ENCODE assay signal across 21 cellular contexts in genomic region chr20:24235740-24236139, GRCh38.
DNase-seq lines count a peak whose midpoint lies in the region; ATAC-seq and TF ChIP-seq lines count a peak whose summit lies in the region.
"Had no signal": no experiment of that assay in that cellular context is flagged by ENCODE, and none has a peak within 500 bp of the region (broad histone marks: within the 10 kb centered on the region; RNA-seq: fewer than 3 reads in every experiment).

No MANE protein-coding gene starts in this region.

- H3K4me3 Mint-ChIP-seq in endodermal cell, result no peak overlapping the region
- no peak overlapping the region for H3K4me3 Mint-ChIP-seq in activated CD4-positive, alpha-beta T cell treated with anti-CD3 and anti-CD28 coated beads, Interleukin-2, amount 10 ng/mL, durations not matched to agents 7 days and 5 days
- H3K4me3 Mint-ChIP-seq: CD14-positive monocyte, H9, HFFc6 had no signal

- intact Hi-C loops in heart left ventricle (cut with DNase I), result no loop called here

- TF ChIP-seq CTCF in astrocyte of the cerebellum (IDR thresholded peaks at IDR 0.05; ENCODE audit: low read depth, low read length, missing control alignments), result no peak
- TF ChIP-seq CTCF in endodermal cell (conservative IDR thresholded peaks at IDR 0.05), result no peak
- no peak for TF ChIP-seq CTCF in heart left ventricle (IDR thresholded peaks at IDR 0.05)

- H3K9me3 Mint-ChIP-seq in endodermal cell, result no peaks in the 10 kb centered on the region
- no peaks in the 10 kb centered on the region for H3K9me3 Mint-ChIP-seq in activated CD4-positive, alpha-beta T cell treated with anti-CD3 and anti-CD28 coated beads, Interleukin-2, amount 10 ng/mL, durations not matched to agents 7 days and 5 days
- H3K9me3 Mint-ChIP-seq: H9, HFFc6 had no signal

- H3K27ac ChIP-seq in BLaER1, result no peak overlapping the region
- peak overlapping the region; percentile 97 for H3K27ac ChIP-seq in endodermal cell (ENCODE audit: low read depth, low read length)
- no peak overlapping the region for H3K27ac ChIP-seq in heart left ventricle
- H3K27ac ChIP-seq: HL-60, KMS-11, Peyer's patch, SJCRH30 had no signal

- CTCF ChIA-PET in activated CD4-positive, alpha-beta T cell treated with anti-CD3 and anti-CD28 coated beads, Interleukin-2, amount 10 ng/mL, durations not matched to agents 7 days and 5 days (lab: Charles Lee), result no interaction called here

- H3K36me3 ChIP-seq in BLaER1 (no peaks in the 10 kb centered on the region), endodermal cell (ENCODE audit: control insufficient read depth, insufficient read depth, low read length) (no peaks in the 10 kb centered on the region), heart left ventricle (no peaks in the 10 kb centered on the region)
- H3K36me3 ChIP-seq: Peyer's patch, SJCRH30 had no signal

- H3K27me3 ChIP-seq in BLaER1 (no peaks in the 10 kb centered on the region), endodermal cell (ENCODE audit: control insufficient read depth, insufficient read depth, low read length, poor library complexity, severe bottlenecking) (no peaks in the 10 kb centered on the region), heart left ventricle (peaks cover 0 to 10% (median 0%) of the 10 kb centered on the region in 9 donors)
- H3K27me3 ChIP-seq: Peyer's patch, SJCRH30 had no signal

- 85 to 96% methylated on average over 2 to 5 of the region's 5 CpGs for WGBS in endodermal cell (ENCODE audit: insufficient coverage in 1 of 2, insufficient read length in 1 of 2), 2 experiments
- 80 to 89% (median 86%) methylated on average over 5 of the region's 5 CpGs for WGBS in heart left ventricle, 4 donors

- POLR2A ChIA-PET in activated CD4-positive, alpha-beta T cell treated with anti-CD3 and anti-CD28 coated beads, Interleukin-2, amount 10 ng/mL, durations not matched to agents 7 days and 5 days (lab: Charles Lee), result no interaction called here

- H3K4me3 ChIP-seq in BLaER1 (no peak overlapping the region), astrocyte of the cerebellum (ENCODE audit: low read depth, low read length) (no peak overlapping the region), endodermal cell (ENCODE audit: low read length) (no peak overlapping the region), heart left ventricle (no peak overlapping the region)
- H3K4me3 ChIP-seq: Peyer's patch, SJCRH30 had no signal

- TF ChIP-seq POLR2A in heart left ventricle (IDR thresholded peaks at IDR 0.05), result no peak

- ATAC-seq in esophagus mucosa (no peak), heart left ventricle (no peak), HG03039 (IDR thresholded peaks at IDR 0.05; ENCODE audit: unreplicated experiment) (no peak)

- H3K27me3 Mint-ChIP-seq in endodermal cell (ENCODE audit: insufficient read depth), result peaks cover under 1% of the 10 kb centered on the region
- H3K27me3 Mint-ChIP-seq in activated CD4-positive, alpha-beta T cell treated with anti-CD3 and anti-CD28 coated beads, Interleukin-2, amount 10 ng/mL, durations not matched to agents 7 days and 5 days, result peaks cover 2% of the 10 kb centered on the region

- H3K9ac ChIP-seq in BLaER1 (no peak overlapping the region), endodermal cell (ENCODE audit: extremely low read depth, low read length, poor library complexity, severe bottlenecking) (no peak overlapping the region)
- H3K9ac ChIP-seq: KMS-11 had no signal

- no peaks in the 10 kb centered on the region for H3K4me1 Mint-ChIP-seq in endodermal cell
- no peaks in the 10 kb centered on the region for H3K4me1 Mint-ChIP-seq in activated CD4-positive, alpha-beta T cell treated with anti-CD3 and anti-CD28 coated beads, Interleukin-2, amount 10 ng/mL, durations not matched to agents 7 days and 5 days
- H3K4me1 Mint-ChIP-seq: CD14-positive monocyte had no signal

- no peaks in the 10 kb centered on the region for H4K20me1 ChIP-seq in BLaER1

- H3K9me3 ChIP-seq in BLaER1, result no peaks in the 10 kb centered on the region
- no peaks in the 10 kb centered on the region for H3K9me3 ChIP-seq in endodermal cell (ENCODE audit: control insufficient read depth, low read length)
- H3K9me3 ChIP-seq in heart left ventricle, result no peaks in the 10 kb centered on the region
- H3K9me3 ChIP-seq: Peyer's patch, SJCRH30 had no signal

- no peaks in the 10 kb centered on the region for H3K36me3 Mint-ChIP-seq in endodermal cell (ENCODE audit: low read depth)
- no peaks in the 10 kb centered on the region for H3K36me3 Mint-ChIP-seq in activated CD4-positive, alpha-beta T cell treated with anti-CD3 and anti-CD28 coated beads, Interleukin-2, amount 10 ng/mL, durations not matched to agents 7 days and 5 days (ENCODE audit: low read depth)
- H3K36me3 Mint-ChIP-seq: CD14-positive monocyte had no signal

- no peak overlapping the region for H3K27ac Mint-ChIP-seq in endodermal cell
- H3K27ac Mint-ChIP-seq in activated CD4-positive, alpha-beta T cell treated with anti-CD3 and anti-CD28 coated beads, Interleukin-2, amount 10 ng/mL, durations not matched to agents 7 days and 5 days, result no peak overlapping the region
- H3K27ac Mint-ChIP-seq: CD14-positive monocyte, H9, HFFc6 had no signal

- DNase-seq in astrocyte of the cerebellum (ENCODE audit: low read depth), result peak; percentile 33
- no peak for DNase-seq in endodermal cell
- peak; percentile 19 for DNase-seq in superior temporal gyrus (ENCODE audit: extremely low spot score)
- DNase-seq in heart left ventricle, result no peak
- no peak for DNase-seq in activated CD4-positive, alpha-beta T cell treated with anti-CD3 and anti-CD28 coated beads, Interleukin-2, amount 10 ng/mL, durations not matched to agents 7 days and 5 days
- DNase-seq: DMS53, GDM1, H9, HFFc6, NCI-H1694, NCI-H2081 treated with DMSO at 0.1 percent for 48 hours, NCI-H2171 treated with DMSO at 0.1 percent for 48 hours, NCI-H524 treated with DMSO at 0.1 percent for 48 hours, Peyer's patch, SJCRH30 had no signal

- H3K4me2 ChIP-seq in BLaER1, result peak overlapping the region; percentile 33
- H3K4me2 ChIP-seq: KMS-11 had no signal

- in situ Hi-C loops in astrocyte of the cerebellum (cut with HindIII; ENCODE audit: low sequenced_read_pairs), result no loop called here

- H3K4me1 ChIP-seq in BLaER1 (peaks cover 16% of the 10 kb centered on the region), endodermal cell (ENCODE audit: control insufficient read depth, insufficient read depth, low read length) (no peaks in the 10 kb centered on the region), heart left ventricle (no peaks in the 10 kb centered on the region)
- H3K4me1 ChIP-seq: Peyer's patch, SJCRH30 had no signal

Comparison
In these comparisons a context has a peak if more than half of its experiments do, and no peak if none do; other contexts are left out.
1. DNase-seq: peak in astrocyte of the cerebellum (single experiment) and superior temporal gyrus (single experiment); none in endodermal cell (single experiment), heart left ventricle (0 of 5) and activated CD4-positive, alpha-beta T cell treated with anti-CD3 and anti-CD28 coated beads, Interleukin-2, amount 10 ng/mL, durations not matched to agents 7 days and 5 days (single experiment).